In the genomic region with DNA sequence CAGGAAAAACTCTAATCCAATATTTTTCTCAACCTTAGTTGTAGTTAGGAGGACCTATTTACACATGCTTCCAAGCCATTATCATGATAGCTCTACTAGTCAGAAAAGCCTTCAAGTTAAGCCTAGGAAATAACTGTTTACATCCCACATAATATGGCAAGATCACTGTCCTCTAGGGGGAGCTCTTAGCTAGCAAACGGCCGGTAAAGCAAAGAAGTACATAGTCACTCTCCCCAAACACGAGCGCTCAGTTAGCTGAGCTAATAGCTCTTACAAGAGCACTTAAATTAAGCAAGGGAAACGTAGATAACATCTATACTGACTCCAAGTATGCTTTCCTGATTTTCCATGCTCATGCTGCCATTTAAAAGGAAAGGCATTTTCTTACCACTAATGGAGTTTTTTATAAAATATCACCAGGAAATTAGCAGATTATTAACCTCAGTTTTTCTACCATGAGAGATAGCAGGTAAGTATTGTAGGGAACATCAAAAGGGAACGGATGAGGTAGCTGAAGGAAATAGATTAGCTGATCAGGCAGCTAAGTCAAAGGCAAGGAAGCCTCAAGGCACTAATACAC, we compare ENCODE assay signal across 8 cellular contexts.
A peak's percentile ranks its signal among the peaks of the same experiment; 100 is the strongest.
DNase-seq lines count a peak whose midpoint lies in the region; ATAC-seq and TF ChIP-seq lines count a peak whose summit lies in the region.

No MANE protein-coding gene starts in this region.

- TF ChIP-seq CTCF in GM10248 (IDR thresholded peaks at IDR 0.05; ENCODE audit: control extremely low read depth, extremely low read depth, low read depth, missing control alignments) (peak; percentile 80), activated B cell treated with CpG ODN at 0.5 μM for 24 hours (IDR thresholded peaks at IDR 0.05) (no peak)

- intact Hi-C loops in activated B cell treated with CpG ODN at 0.5 μM for 24 hours (cut with micrococcal nuclease) = loop anchor here (1.0 kb wide), 3 partner anchors 42 to 311 kb away; no protein-coding TSS in a partner anchor

- no peak overlapping the region for H3K4me3 Mint-ChIP-seq in activated B cell treated with CpG ODN at 0.5 μM for 24 hours
- no peak overlapping the region for H3K4me3 Mint-ChIP-seq in stimulated activated memory B cell treated with anti-CD40 and anti-IgM and Interleukin-4, amounts not matched to agents 10 μg/mL and 1 μg/mL and 100 μg/mL, for 72 hours

- CTCF ChIA-PET in GM10248 (lab: Yijun Ruan, JAX) = interaction anchor here (0.7 to 2.9 kb wide), 48 partner anchors 10 to 975 kb away, joined by 3 to 36 read pairs (median 4); partner anchors contain the start of gene MTMR6
- CTCF ChIA-PET in activated B cell treated with CpG ODN at 0.5 μM for 24 hours (lab: Charles Lee) = interaction anchor here (0.7 to 1.8 kb wide), 13 partner anchors 9 to 379 kb away, joined by 3 to 11 read pairs (median 3); no protein-coding TSS in a partner anchor

- ATAC-seq in HG03354 (IDR thresholded peaks at IDR 0.05; ENCODE audit: poor library complexity, severe bottlenecking, unreplicated experiment) (peak; percentile 66), activated B cell treated with CpG ODN at 0.5 μM for 24 hours (ENCODE audit: low read depth) (peak; percentile 64), HG03175 (IDR thresholded peaks at IDR 0.05; ENCODE audit: unreplicated experiment) (no peak)
- peak; percentile 71 for ATAC-seq in stimulated activated memory B cell treated with anti-CD40 and anti-IgM and Interleukin-4, amounts not matched to agents 10 μg/mL and 1 μg/mL and 100 μg/mL, for 72 hours

- H3K9me3 Mint-ChIP-seq in activated B cell treated with CpG ODN at 0.5 μM for 24 hours = no peaks in the 10 kb centered on the region
- H3K9me3 Mint-ChIP-seq in stimulated activated memory B cell treated with anti-CD40 and anti-IgM and Interleukin-4, amounts not matched to agents 10 μg/mL and 1 μg/mL and 100 μg/mL, for 72 hours = no peaks in the 10 kb centered on the region

- no peaks in the 10 kb centered on the region for H3K36me3 Mint-ChIP-seq in activated B cell treated with CpG ODN at 0.5 μM for 24 hours (ENCODE audit: low read depth)
- no peaks in the 10 kb centered on the region for H3K36me3 Mint-ChIP-seq in stimulated activated memory B cell treated with anti-CD40 and anti-IgM and Interleukin-4, amounts not matched to agents 10 μg/mL and 1 μg/mL and 100 μg/mL, for 72 hours

- no peaks in the 10 kb centered on the region for H3K4me1 Mint-ChIP-seq in activated B cell treated with CpG ODN at 0.5 μM for 24 hours
- H3K4me1 Mint-ChIP-seq in stimulated activated memory B cell treated with anti-CD40 and anti-IgM and Interleukin-4, amounts not matched to agents 10 μg/mL and 1 μg/mL and 100 μg/mL, for 72 hours = peaks cover 7% of the 10 kb centered on the region

- POLR2A ChIA-PET in GM10248 (lab: Yijun Ruan, JAX) = no interaction called here
- POLR2A ChIA-PET in activated B cell treated with CpG ODN at 0.5 μM for 24 hours (lab: Charles Lee) = no interaction called here

- no peak overlapping the region for H3K27ac Mint-ChIP-seq in activated B cell treated with CpG ODN at 0.5 μM for 24 hours
- H3K27ac Mint-ChIP-seq in stimulated activated memory B cell treated with anti-CD40 and anti-IgM and Interleukin-4, amounts not matched to agents 10 μg/mL and 1 μg/mL and 100 μg/mL, for 72 hours = no peak overlapping the region

- H3K27me3 Mint-ChIP-seq in activated B cell treated with CpG ODN at 0.5 μM for 24 hours = peaks cover 23% of the 10 kb centered on the region
- peaks cover 26% of the 10 kb centered on the region for H3K27me3 Mint-ChIP-seq in stimulated activated memory B cell treated with anti-CD40 and anti-IgM and Interleukin-4, amounts not matched to agents 10 μg/mL and 1 μg/mL and 100 μg/mL, for 72 hours

- peak; percentile 74 for DNase-seq in GM10248 (ENCODE audit: extremely low spot score)
- DNase-seq in NCI-H524 (lab: John Stamatoyannopoulos, UW) = peak; percentile 83 to 94
- DNase-seq in activated B cell treated with CpG ODN at 0.5 μM for 24 hours = no peak
- DNase-seq in dermis microvascular lymphatic vessel endothelial cell (ENCODE audit: low read depth in 2 of 2) = peak; percentile 64 to 81
- DNase-seq in lung microvascular endothelial cell (ENCODE audit: low read depth in 2 of 2) = peak; percentile 84 to 85
